8 cellular contexts compared by ENCODE assay signal in the genomic region with DNA sequence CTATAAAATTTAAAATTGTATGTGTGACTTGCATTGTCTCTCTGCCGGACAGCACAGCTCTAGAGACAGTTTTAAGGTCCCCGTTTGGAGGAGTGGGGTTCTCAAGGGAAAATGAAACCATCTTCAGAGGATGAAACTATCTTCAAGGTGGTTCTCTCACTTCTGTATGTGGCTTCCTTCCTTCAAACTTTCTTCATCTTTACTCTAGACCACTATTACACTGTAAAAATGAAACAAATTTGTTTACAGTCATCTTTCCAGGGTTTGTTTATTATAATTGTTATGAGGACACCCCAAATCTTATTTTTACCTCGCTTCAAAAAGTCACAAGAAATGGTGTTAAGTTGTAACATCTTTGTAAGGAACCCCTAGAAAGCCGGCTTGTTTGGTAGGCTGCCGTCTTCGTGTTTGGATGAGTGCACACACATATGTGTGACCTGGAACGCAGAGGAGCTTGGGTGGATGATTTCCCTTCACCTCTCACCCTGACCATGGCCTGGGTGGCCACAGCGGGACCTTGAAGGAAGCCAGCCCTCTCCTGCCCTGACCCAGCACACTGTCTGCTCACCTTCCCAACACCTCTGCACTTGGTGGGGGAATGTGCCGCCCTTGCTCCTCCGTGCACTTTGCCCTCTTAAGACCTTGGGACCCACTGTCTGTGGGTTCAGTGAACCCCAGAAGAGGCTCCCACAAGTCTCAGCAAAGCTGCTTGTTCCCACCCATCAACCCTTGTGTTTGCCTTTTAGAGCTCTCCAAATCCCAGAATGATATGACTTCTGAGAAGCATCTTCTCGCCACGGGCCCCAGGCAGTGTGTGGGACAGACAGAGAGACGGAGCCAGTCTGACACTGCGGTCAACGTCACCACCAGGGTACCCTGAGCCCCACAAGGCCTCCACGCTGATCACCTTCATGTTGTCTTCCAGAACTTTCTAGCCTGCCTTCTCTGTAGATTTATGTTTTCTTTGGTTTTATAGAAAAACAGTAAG.
DNase-seq lines count a peak whose midpoint lies in the region; ATAC-seq, FAIRE-seq and TF ChIP-seq lines count a peak whose summit lies in the region.

No MANE protein-coding gene starts in this region.

- H3K4me1 ChIP-seq in A549 (peaks cover 17% of the 10 kb centered on the region), uterus (no peaks in the 10 kb centered on the region)

- no peak for DNase-seq in A549 (ENCODE audit: low read depth in 1 of 2, low spot score in 1 of 2)
- no peak for DNase-seq in T-helper 2 cell treated with Interferon-gamma antibody and Interleukin-4, amounts not matched to agents 5 μg/mL and 100 μg/mL, for 36 hours (ENCODE audit: low spot score)
- no peak for DNase-seq in KG1 (lab: John Stamatoyannopoulos, UW)
- no peak for DNase-seq in SW480 (ENCODE audit: low spot score)
- no peak for DNase-seq in D721Med (ENCODE audit: insufficient read length, low spot score)
- no peak for DNase-seq in uterus

- CTCF ChIA-PET in A549 (lab: Yijun Ruan, JAX) = interaction anchor here (0.6 to 5.4 kb wide), 16 partner anchors 10 to 282 kb away, joined by 3 to 26 read pairs (median 4); a partner anchor contains a TSS

- no peaks in the 10 kb centered on the region for H3K9me3 Mint-ChIP-seq in T-helper 2 cell treated with Interferon-gamma antibody and Interleukin-4, amounts not matched to agents 5 μg/mL and 100 μg/mL, for 36 hours

- no peak for TF ChIP-seq POLR2A in A549 (IDR thresholded peaks at IDR 0.05; ENCODE audit: low read length)
- TF ChIP-seq POLR2A in uterus (IDR thresholded peaks at IDR 0.05) = no peak

- no peaks in the 10 kb centered on the region for H3K36me3 ChIP-seq in uterus

- 68% methylated on average over 15 of the region's 16 CpGs for WGBS in A549 (ENCODE audit: missing lambda C conversion rate)

- H3K36me3 Mint-ChIP-seq in T-helper 2 cell treated with Interferon-gamma antibody and Interleukin-4, amounts not matched to agents 5 μg/mL and 100 μg/mL, for 36 hours (ENCODE audit: low read depth) = peaks cover 65% of the 10 kb centered on the region

- H3K27me3 Mint-ChIP-seq in T-helper 2 cell treated with Interferon-gamma antibody and Interleukin-4, amounts not matched to agents 5 μg/mL and 100 μg/mL, for 36 hours (ENCODE audit: low read depth) = no peaks in the 10 kb centered on the region

- H3K4me1 Mint-ChIP-seq in T-helper 2 cell treated with Interferon-gamma antibody and Interleukin-4, amounts not matched to agents 5 μg/mL and 100 μg/mL, for 36 hours (ENCODE audit: low read depth) = peaks cover 53% of the 10 kb centered on the region

- no peak overlapping the region for H3K4me3 ChIP-seq in A549
- H3K4me3 ChIP-seq in uterus = no peak overlapping the region

- intact Hi-C loops in uterus (cut with DNase I; ENCODE audit: low total_unique reads) = no loop called here

- H3K4me2 ChIP-seq in A549 = no peak overlapping the region

- POLR2A ChIA-PET in A549 (lab: Yijun Ruan, JAX) = interaction anchor here (1.0 kb wide), 1 partner anchor 152 kb away, joined by 3 read pairs; no protein-coding TSS in a partner anchor

- ATAC-seq in A549 (no peak), GM18873 (IDR thresholded peaks at IDR 0.05; ENCODE audit: low FRiP score, unreplicated experiment) (peak; percentile 70), HG02884 (IDR thresholded peaks at IDR 0.05; ENCODE audit: unreplicated experiment) (peak; percentile 67)

- H3K9me3 ChIP-seq in A549 = no peaks in the 10 kb centered on the region
- H3K9me3 ChIP-seq in uterus = no peaks in the 10 kb centered on the region

- peak overlapping the region; percentile 86 for H3K27ac Mint-ChIP-seq in T-helper 2 cell treated with Interferon-gamma antibody and Interleukin-4, amounts not matched to agents 5 μg/mL and 100 μg/mL, for 36 hours

- no peak for FAIRE-seq in A549 (lab: Jason Lieb, UNC)
- FAIRE-seq in D721Med (lab: Jason Lieb, UNC) = no peak

- H3K27me3 ChIP-seq in uterus = no peaks in the 10 kb centered on the region

- TF ChIP-seq RAD21 in A549 (conservative IDR thresholded peaks at IDR 0.05 in 1 of 2, IDR thresholded peaks at IDR 0.05 in 1 of 2) = no peak

- peak overlapping the region; percentile 47 for H3K4me3 Mint-ChIP-seq in T-helper 2 cell treated with Interferon-gamma antibody and Interleukin-4, amounts not matched to agents 5 μg/mL and 100 μg/mL, for 36 hours

- TF ChIP-seq EP300 in A549 (IDR thresholded peaks at IDR 0.05) = no peak

- TF ChIP-seq CTCF in A549 (IDR thresholded peaks at IDR 0.05) = no peak
- TF ChIP-seq CTCF in D721Med (IDR thresholded peaks at IDR 0.05; ENCODE audit: insufficient read depth, missing control alignments) = no peak
- no peak for TF ChIP-seq CTCF in uterus (IDR thresholded peaks at IDR 0.05)

- H3K27ac ChIP-seq in A549 = peak overlapping the region; percentile 64 to 67; a peak in 2 of 6 replicates
- no peak overlapping the region for H3K27ac ChIP-seq in uterus

TF ChIP-seq in A549, 52 proteins besides CTCF, POLR2A, EP300 and RAD21:
- TF ChIP-seq FOXS1 (CRISPR knock-in tag; IDR thresholded peaks at IDR 0.05) (no peak), JUNB (IDR thresholded peaks at IDR 0.05) (no peak), HDAC2 (IDR thresholded peaks at IDR 0.05) (no peak), KDM5A (IDR thresholded peaks at IDR 0.05) (no peak), ZC3H11A (IDR thresholded peaks at IDR 0.05) (no peak), ZNF302 (CRISPR knock-in tag; IDR thresholded peaks at IDR 0.05) (no peak), CHD4 (IDR thresholded peaks at IDR 0.05; ENCODE audit: borderline replicate concordance) (no peak)
- TF ChIP-seq, protein P1, sequence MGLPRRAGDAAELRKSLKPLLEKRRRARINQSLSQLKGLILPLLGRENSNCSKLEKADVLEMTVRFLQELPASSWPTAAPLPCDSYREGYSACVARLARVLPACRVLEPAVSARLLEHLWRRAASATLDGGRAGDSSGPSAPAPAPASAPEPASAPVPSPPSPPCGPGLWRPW (IDR thresholded peaks at IDR 0.05) = no peak
- TF ChIP-seq, protein P2, sequence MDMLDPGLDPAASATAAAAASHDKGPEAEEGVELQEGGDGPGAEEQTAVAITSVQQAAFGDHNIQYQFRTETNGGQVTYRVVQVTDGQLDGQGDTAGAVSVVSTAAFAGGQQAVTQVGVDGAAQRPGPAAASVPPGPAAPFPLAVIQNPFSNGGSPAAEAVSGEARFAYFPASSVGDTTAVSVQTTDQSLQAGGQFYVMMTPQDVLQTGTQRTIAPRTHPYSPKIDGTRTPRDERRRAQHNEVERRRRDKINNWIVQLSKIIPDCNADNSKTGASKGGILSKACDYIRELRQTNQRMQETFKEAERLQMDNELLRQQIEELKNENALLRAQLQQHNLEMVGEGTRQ (IDR thresholded peaks at IDR 0.05) = no peak
- TF ChIP-seq, protein P3, sequence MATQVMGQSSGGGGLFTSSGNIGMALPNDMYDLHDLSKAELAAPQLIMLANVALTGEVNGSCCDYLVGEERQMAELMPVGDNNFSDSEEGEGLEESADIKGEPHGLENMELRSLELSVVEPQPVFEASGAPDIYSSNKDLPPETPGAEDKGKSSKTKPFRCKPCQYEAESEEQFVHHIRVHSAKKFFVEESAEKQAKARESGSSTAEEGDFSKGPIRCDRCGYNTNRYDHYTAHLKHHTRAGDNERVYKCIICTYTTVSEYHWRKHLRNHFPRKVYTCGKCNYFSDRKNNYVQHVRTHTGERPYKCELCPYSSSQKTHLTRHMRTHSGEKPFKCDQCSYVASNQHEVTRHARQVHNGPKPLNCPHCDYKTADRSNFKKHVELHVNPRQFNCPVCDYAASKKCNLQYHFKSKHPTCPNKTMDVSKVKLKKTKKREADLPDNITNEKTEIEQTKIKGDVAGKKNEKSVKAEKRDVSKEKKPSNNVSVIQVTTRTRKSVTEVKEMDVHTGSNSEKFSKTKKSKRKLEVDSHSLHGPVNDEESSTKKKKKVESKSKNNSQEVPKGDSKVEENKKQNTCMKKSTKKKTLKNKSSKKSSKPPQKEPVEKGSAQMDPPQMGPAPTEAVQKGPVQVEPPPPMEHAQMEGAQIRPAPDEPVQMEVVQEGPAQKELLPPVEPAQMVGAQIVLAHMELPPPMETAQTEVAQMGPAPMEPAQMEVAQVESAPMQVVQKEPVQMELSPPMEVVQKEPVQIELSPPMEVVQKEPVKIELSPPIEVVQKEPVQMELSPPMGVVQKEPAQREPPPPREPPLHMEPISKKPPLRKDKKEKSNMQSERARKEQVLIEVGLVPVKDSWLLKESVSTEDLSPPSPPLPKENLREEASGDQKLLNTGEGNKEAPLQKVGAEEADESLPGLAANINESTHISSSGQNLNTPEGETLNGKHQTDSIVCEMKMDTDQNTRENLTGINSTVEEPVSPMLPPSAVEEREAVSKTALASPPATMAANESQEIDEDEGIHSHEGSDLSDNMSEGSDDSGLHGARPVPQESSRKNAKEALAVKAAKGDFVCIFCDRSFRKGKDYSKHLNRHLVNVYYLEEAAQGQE (IDR thresholded peaks at IDR 0.05) = no peak
TF ChIP-seq in A549: peak in this region for 0.

Comparison
In these comparisons a context has a peak if more than half of its experiments do, and no peak if none do; other contexts are left out.
1. ATAC-seq: peak in GM18873 (single experiment) and HG02884 (single experiment); none in A549 (0 of 2).
2. H3K27ac ChIP-seq: peak in A549 (2 of 2); none in uterus (0 of 2).